9 cellular contexts compared by ENCODE assay signal in genomic region chr16:84741351-84741791, GRCh38. TPM values are rescaled to one million over a fixed set of nuclear protein-coding genes. Genes with fewer than 3 reads are reported as not detected.
DNase-seq lines count a peak whose midpoint lies in the region; ATAC-seq, FAIRE-seq and TF ChIP-seq lines count a peak whose summit lies in the region.
"Had no signal": no experiment of that assay in that cellular context is flagged by ENCODE, and none has a peak within 500 bp of the region (broad histone marks: within the 10 kb centered on the region; RNA-seq: fewer than 3 reads in every experiment).

No MANE protein-coding gene starts in this region.

- H3K36me3 ChIP-seq in HepG2 (replicated peaks in 1 of 2; ENCODE audit: control insufficient read depth in 1 of 2, insufficient read depth in 2 of 2, low read length in 2 of 2), result peaks cover 30 to 57% of the 10 kb centered on the region in 2 experiments

- H3K27ac ChIP-seq in A549, result peak overlapping the region in 1 of 2 experiments; percentile 22; a peak in 2 of 6 replicates
- H3K27ac ChIP-seq in HepG2 (ENCODE audit: extremely low read length, insufficient read depth, low read length), result no peak overlapping the region

- FAIRE-seq in A549 (lab: Jason Lieb, UNC) (no peak), HepG2 (lab: Jason Lieb, UNC) (no peak)

- in situ Hi-C loops in HepG2 (cut with HindIII; ENCODE audit: extremely low pct_ligation_motif_present, low pct_unique_long_range_greater_than_20kb), result no loop called here

- H3K4me3 ChIP-seq in A549 (no peak overlapping the region), HepG2 (replicated peaks in 1 of 3; ENCODE audit: insufficient read depth in 1 of 3, low read depth in 2 of 3, low read length in 3 of 3) (no peak overlapping the region)

- H3K4me1 Mint-ChIP-seq in activated T-helper 17 cell treated with anti-CD3 and anti-CD28 coated beads, Interleukin-2, amount 50 U/mL, for 72 hours, result peaks cover 22% of the 10 kb centered on the region

- 39% methylated on average over 2 of the region's 2 CpGs for WGBS in A549 (ENCODE audit: missing lambda C conversion rate)
- WGBS in HepG2 (ENCODE audit: low lambda C conversion rate), result 73% methylated on average over 2 of the region's 2 CpGs

- no peak for ATAC-seq in A549
- ATAC-seq in activated T-helper 17 cell treated with anti-CD3 and anti-CD28 coated beads, Interleukin-2, amount 50 U/mL, for 72 hours (replicated peaks), result peak; percentile 43
- no peak for ATAC-seq in HepG2
- no peak for ATAC-seq in HG02973 (IDR thresholded peaks at IDR 0.05; ENCODE audit: unreplicated experiment)
- ATAC-seq in HG03432 (IDR thresholded peaks at IDR 0.05; ENCODE audit: unreplicated experiment), result no peak
- ATAC-seq: naive thymus-derived CD8-positive, alpha-beta T cell had no signal

- BruUV-seq in HepG2 (replicated peaks; lab: Mats Ljungman, UMichigan), result no TSS peak

- TF ChIP-seq POLR2A in A549 (IDR thresholded peaks at IDR 0.05; ENCODE audit: low read length) (no peak), HepG2 (IDR thresholded peaks at IDR 0.05; ENCODE audit: insufficient read depth in 1 of 2, low read depth in 2 of 2, low read length in 2 of 2) (no peak)

- H3K79me2 ChIP-seq in HepG2 (ENCODE audit: insufficient read depth, low read length), result peaks cover 81% of the 10 kb centered on the region

- POLR2A ChIA-PET in A549 (lab: Yijun Ruan, JAX) (no interaction called here), HepG2 (lab: Yijun Ruan, JAX) (interaction anchor here (1.5 kb wide), 1 partner anchor 15 kb away, joined by 5 read pairs; no protein-coding TSS in a partner anchor)

- peak overlapping the region; percentile 28 for H3K27ac Mint-ChIP-seq in activated T-helper 17 cell treated with anti-CD3 and anti-CD28 coated beads, Interleukin-2, amount 50 U/mL, for 72 hours

- intact Hi-C loops in HepG2 (cut with micrococcal nuclease; ENCODE audit: unreplicated experiment), result no loop called here

- peaks cover 75% of the 10 kb centered on the region for H3K36me3 Mint-ChIP-seq in activated T-helper 17 cell treated with anti-CD3 and anti-CD28 coated beads, Interleukin-2, amount 50 U/mL, for 72 hours (ENCODE audit: low read depth)

- no peak overlapping the region for H3K9ac ChIP-seq in HepG2 (ENCODE audit: insufficient read depth, low read depth, low read length)

- no peaks in the 10 kb centered on the region for H3K9me3 Mint-ChIP-seq in activated T-helper 17 cell treated with anti-CD3 and anti-CD28 coated beads, Interleukin-2, amount 50 U/mL, for 72 hours
- H3K9me3 Mint-ChIP-seq: naive thymus-derived CD8-positive, alpha-beta T cell had no signal

- H3K27me3 ChIP-seq in HepG2 (ENCODE audit: control insufficient read depth in 1 of 2, insufficient read depth in 2 of 2, low read length in 2 of 2), result no peaks in the 10 kb centered on the region

- no peak overlapping the region for H3K4me3 Mint-ChIP-seq in activated T-helper 17 cell treated with anti-CD3 and anti-CD28 coated beads, Interleukin-2, amount 50 U/mL, for 72 hours
- H3K4me3 Mint-ChIP-seq: naive thymus-derived CD8-positive, alpha-beta T cell had no signal

- no peak for DNase-seq in A549 (ENCODE audit: low read depth in 1 of 2, low spot score in 1 of 2)
- DNase-seq in ELR (ENCODE audit: low read depth), result peak; percentile 72
- no peak for DNase-seq in HepG2 (ENCODE audit: low spot score)
- DNase-seq in DMS79 treated with DMSO at 0.1 percent for 48 hours (lab: John Stamatoyannopoulos, UW), result no peak
- no peak for DNase-seq in NCI-H1092 (lab: John Stamatoyannopoulos, UW)
- DNase-seq: naive thymus-derived CD8-positive, alpha-beta T cell had no signal

- TF ChIP-seq EP300 in A549 (IDR thresholded peaks at IDR 0.05), result no peak
- no peak for TF ChIP-seq EP300 in HepG2 (IDR thresholded peaks at IDR 0.05; ENCODE audit: low read depth in 2 of 2, low read length in 2 of 2)
- no peak for TF ChIP-seq EP300 in HepG2 (CRISPR knock-in tag; IDR thresholded peaks at IDR 0.05; ENCODE audit: borderline replicate concordance)

- no peak for TF ChIP-seq CTCF in A549 (IDR thresholded peaks at IDR 0.05)
- no peak for TF ChIP-seq CTCF in HepG2 (CRISPR knock-in tag; IDR thresholded peaks at IDR 0.05)

- H3K4me1 ChIP-seq in A549, result peaks cover 50% of the 10 kb centered on the region
- peaks cover 52% of the 10 kb centered on the region for H3K4me1 ChIP-seq in HepG2 (ENCODE audit: insufficient read depth, low read length)

- peak overlapping the region; percentile 6; the same call in 1 of the 3 replicates for H3K4me2 ChIP-seq in A549
- H3K4me2 ChIP-seq in HepG2 (ENCODE audit: low read depth, low read length), result no peak overlapping the region

- CTCF ChIA-PET in A549 (lab: Yijun Ruan, JAX), result interaction anchor here (3.5 to 13.9 kb wide), 8 partner anchors 10 to 231 kb away, joined by 13 to 202 read pairs (median 56); no protein-coding TSS in a partner anchor
- CTCF ChIA-PET in HepG2 (lab: Yijun Ruan, JAX; ENCODE audit: low intra/inter-chr PET ratio, low total read pairs), result no interaction called here

- H3K9me3 ChIP-seq in A549 (no peaks in the 10 kb centered on the region), HepG2 (ENCODE audit: low read length) (no peaks in the 10 kb centered on the region)

- no peaks in the 10 kb centered on the region for H3K27me3 Mint-ChIP-seq in activated T-helper 17 cell treated with anti-CD3 and anti-CD28 coated beads, Interleukin-2, amount 50 U/mL, for 72 hours
- H3K27me3 Mint-ChIP-seq: naive thymus-derived CD8-positive, alpha-beta T cell had no signal

- H2AFZ ChIP-seq in HepG2 (ENCODE audit: low read length), result no peak overlapping the region

- peaks cover 62% of the 10 kb centered on the region for H4K20me1 ChIP-seq in HepG2 (ENCODE audit: insufficient read depth, low read length)

- no peak for TF ChIP-seq RAD21 in A549 (conservative IDR thresholded peaks at IDR 0.05 in 1 of 2, IDR thresholded peaks at IDR 0.05 in 1 of 2)
- no peak for TF ChIP-seq RAD21 in HepG2 (CRISPR knock-in tag; IDR thresholded peaks at IDR 0.05)

TF ChIP-seq in A549, 52 proteins besides CTCF, POLR2A, EP300 and RAD21:
- TF ChIP-seq ZC3H11A (IDR thresholded peaks at IDR 0.05) (no peak), RFX5 (IDR thresholded peaks at IDR 0.05) (no peak), CBX8 (IDR thresholded peaks at IDR 0.05) (no peak), HOXB5 (CRISPR knock-in tag; IDR thresholded peaks at IDR 0.05) (no peak), TFCP2L1 (CRISPR knock-in tag; IDR thresholded peaks at IDR 0.05) (no peak), FOXS1 (CRISPR knock-in tag; IDR thresholded peaks at IDR 0.05) (no peak)
- TF ChIP-seq, protein P1, sequence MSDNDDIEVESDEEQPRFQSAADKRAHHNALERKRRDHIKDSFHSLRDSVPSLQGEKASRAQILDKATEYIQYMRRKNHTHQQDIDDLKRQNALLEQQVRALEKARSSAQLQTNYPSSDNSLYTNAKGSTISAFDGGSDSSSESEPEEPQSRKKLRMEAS (IDR thresholded peaks at IDR 0.05), result peak; percentile 41

TF ChIP-seq in HepG2, 621 proteins besides CTCF, POLR2A, EP300 and RAD21 (continues in another document):
- peak; percentile 35 for TF ChIP-seq RBM22 (optimal IDR thresholded peaks at IDR 0.05; ENCODE audit: low read length)
- TF ChIP-seq TBX2 (CRISPR knock-in tag; IDR thresholded peaks at IDR 0.05; ENCODE audit: borderline replicate concordance), result no peak
- TF ChIP-seq BHLHE40 (IDR thresholded peaks at IDR 0.05; ENCODE audit: low read length), result 0 out of 2 replicates have a peak, but pooled peaks have one; percentile 10
- 0 out of 2 replicates have a peak, but pooled peaks have one; percentile 45 for TF ChIP-seq ZNF484 (CRISPR knock-in tag; IDR thresholded peaks at IDR 0.05; ENCODE audit: borderline replicate concordance, low read depth)

RNA-seq across cellular contexts. Expression of gene USP10, which starts 41.6 kb away (rescaled TPM):
- 93.5 and 144 TPM in 2 replicates for polyA plus RNA-seq in A549 (2011; rRNA removed)
- polyA plus RNA-seq in A549 (2012; cell fraction: cytosol; rRNA removed), result 90.7 and 101 TPM in 2 replicates
- polyA plus RNA-seq in A549 (2012; cell fraction: nucleus; rRNA removed), result 156 and 209 TPM in 2 replicates
- polyA plus RNA-seq in A549 (2017; fragmentation: RNase III; extraction: RNeasy Plus Mini Kit Qiagen cat#74134 plus additional on column Dnase treatment), result 60.6 to 64.2 TPM (median 61.5 TPM) in 3 replicates
- polyA minus RNA-seq in A549 (2011; rRNA and poly(A)+ RNA removed), result 241 and 307 TPM in 2 replicates
- total RNA-seq in activated T-helper 17 cell treated with anti-CD3 and anti-CD28 coated beads, Interleukin-2, amount 50 U/mL, for 72 hours, result 100 to 1,000 TPM in 1 of 2 donors, 10 to 100 TPM in 1; 93.4 to 127 TPM
- total RNA-seq in HepG2 (2016; rRNA removed; fragmentation: Illumina TruSeq; extraction: Trizol), result 79.1 and 97.6 TPM in 2 replicates
- total RNA-seq in HepG2 (2016; cell fraction: cytosol; rRNA removed; fragmentation: Illumina TruSeq; extraction: Trizol; ENCODE audit: low read depth), result 57.5 and 62.5 TPM in 2 replicates
- total RNA-seq in HepG2 (2016; cell fraction: insoluble cytoplasmic fraction; rRNA removed; fragmentation: Illumina TruSeq; extraction: Trizol), result 76.4 and 87.1 TPM in 2 replicates
- 73.6 and 81.2 TPM in 2 replicates for total RNA-seq in HepG2 (2016; cell fraction: membrane; rRNA removed; fragmentation: Illumina TruSeq; extraction: Trizol)
- 78.0 and 88.2 TPM in 2 replicates for total RNA-seq in HepG2 (2016; cell fraction: nucleus; rRNA removed; fragmentation: Illumina TruSeq; extraction: Trizol)
- polyA plus RNA-seq in HepG2 (2011; rRNA removed), result 114 and 122 TPM in 2 replicates
- polyA plus RNA-seq in HepG2 (2011; cell fraction: cytosol; rRNA removed), result 68.7 and 92.2 TPM in 2 replicates
- polyA plus RNA-seq in HepG2 (2011; cell fraction: nucleus; rRNA removed), result 127 and 143 TPM in 2 replicates
- 65.1 and 93.3 TPM in 2 replicates for polyA plus RNA-seq in HepG2 (2012)
- 17.7 and 17.8 TPM in 2 replicates for polyA plus RNA-seq in HepG2 (2016; cell fraction: cytosol; fragmentation: Illumina TruSeq; extraction: Trizol; ENCODE audit: low read depth)
- 102 and 128 TPM in 2 replicates for polyA plus RNA-seq in HepG2 (2016; cell fraction: insoluble cytoplasmic fraction; fragmentation: Illumina TruSeq; extraction: Trizol; ENCODE audit: low read depth)
- 41.4 and 44.1 TPM in 2 replicates for polyA plus RNA-seq in HepG2 (2016; cell fraction: membrane; fragmentation: Illumina TruSeq; extraction: Trizol; ENCODE audit: low read depth)
- 118 and 120 TPM in 2 replicates for polyA plus RNA-seq in HepG2 (2016; cell fraction: nucleus; fragmentation: Illumina TruSeq; extraction: Trizol; ENCODE audit: insufficient read depth, low read depth)
- polyA minus RNA-seq in HepG2 (2011; rRNA and poly(A)+ RNA removed; ENCODE audit: low replicate concordance), result 349 and 427 TPM in 2 replicates
- polyA minus RNA-seq in HepG2 (2011; cell fraction: cytosol; rRNA and poly(A)+ RNA removed), result 64.3 and 66.8 TPM in 2 replicates
- 118 TPM in 2 replicates for polyA minus RNA-seq in HepG2 (2011; cell fraction: nucleus; rRNA and poly(A)+ RNA removed)
